20 cellular contexts compared by ENCODE assay signal in genomic region chr14:56197150-56197549, GRCh38.
A peak's percentile ranks its signal among the peaks of the same experiment; 100 is the strongest.
DNase-seq lines count a peak whose midpoint lies in the region; ATAC-seq, FAIRE-seq and TF ChIP-seq lines count a peak whose summit lies in the region.
"Had no signal": no experiment of that assay in that cellular context is flagged by ENCODE, and none has a peak within 500 bp of the region (broad histone marks: within the 10 kb centered on the region; RNA-seq: fewer than 3 reads in every experiment).

No MANE protein-coding gene starts in this region.

- H4K20me1 ChIP-seq in IMR-90 (ENCODE audit: insufficient read depth, low read length) (no peaks in the 10 kb centered on the region), K562 (replicated peaks; ENCODE audit: control insufficient read depth, insufficient read depth, low read length) (no peaks in the 10 kb centered on the region)

- H3K36me3 Mint-ChIP-seq in CD8-positive, alpha-beta memory T cell: no peaks in the 10 kb centered on the region
- H3K36me3 Mint-ChIP-seq: CD4-positive, alpha-beta memory T cell had no signal

- H3K9me3 ChIP-seq in A549 (peaks cover 5% of the 10 kb centered on the region; the same call in 1 of the 3 replicates), IMR-90 (ENCODE audit: control insufficient read depth, insufficient read depth, low read length) (no peaks in the 10 kb centered on the region), K562 (replicated peaks; ENCODE audit: control insufficient read depth, insufficient read depth, low read depth, low read length) (no peaks in the 10 kb centered on the region), sigmoid colon (no peaks in the 10 kb centered on the region)
- H3K9me3 ChIP-seq in CD8-positive, alpha-beta memory T cell (ENCODE audit: low read length): no peaks in the 10 kb centered on the region

- no peak for DNase-seq in A549 (ENCODE audit: low read depth in 1 of 2, low spot score in 1 of 2)
- DNase-seq in IMR-90: no peak
- no peak for DNase-seq in K562 (ENCODE audit: extremely low read depth in 1 of 4, low spot score in 3 of 4)
- DNase-seq in sigmoid colon: no peak
- DNase-seq in CD8-positive, alpha-beta memory T cell: no peak
- no peak for DNase-seq in OCI-M2 (lab: John Stamatoyannopoulos, UW; ENCODE audit: unreplicated experiment)
- DNase-seq: 8988T; ACHN; CD4-positive, alpha-beta memory T cell; COR-L47; DMS153; DMS79 treated with DMSO at 0.1 percent for 48 hours; GDM1; GM23248 had no signal

- peak overlapping the region; percentile 90 for H3K4ac ChIP-seq in IMR-90 (ENCODE audit: low read depth, low read length)

- BruUV-seq in IMR-90 (replicated peaks; lab: Mats Ljungman, UMichigan) (no TSS peak), K562 (replicated peaks; lab: Mats Ljungman, UMichigan) (no TSS peak)

- H4K8ac ChIP-seq in IMR-90 (ENCODE audit: low read depth in 2 of 2, low read length in 2 of 2): no peak overlapping the region; a peak in 1 of 4 replicates

- no peaks in the 10 kb centered on the region for H3K36me3 ChIP-seq in IMR-90 (ENCODE audit: control insufficient read depth, insufficient read depth, low read length)
- H3K36me3 ChIP-seq in K562 (ENCODE audit: control insufficient read depth, insufficient read depth, low read length): no peaks in the 10 kb centered on the region
- H3K36me3 ChIP-seq in sigmoid colon: no peaks in the 10 kb centered on the region
- no peaks in the 10 kb centered on the region for H3K36me3 ChIP-seq in CD8-positive, alpha-beta memory T cell (ENCODE audit: insufficient read depth, low read length)

- no peak overlapping the region for H2AK9ac ChIP-seq in IMR-90 (replicated peaks; ENCODE audit: low read depth, low read length, poor library complexity)

- ATAC-seq in A549 (no peak), IMR-90 (ENCODE audit: low read depth) (no peak), K562 (no peak), HG02798 (IDR thresholded peaks at IDR 0.05; ENCODE audit: poor library complexity, unreplicated experiment) (no peak), GM21367 (IDR thresholded peaks at IDR 0.05; ENCODE audit: unreplicated experiment) (no peak)
- ATAC-seq: HCT116 had no signal

- no peak overlapping the region for H3K27ac Mint-ChIP-seq in CD8-positive, alpha-beta memory T cell

- peak overlapping the region; percentile 64 for H3K18ac ChIP-seq in IMR-90 (ENCODE audit: low read depth, low read length)

- H3K4me3 ChIP-seq in A549 (no peak overlapping the region), IMR-90 (ENCODE audit: insufficient read depth, low read depth, low read length) (no peak overlapping the region), K562 (no peak overlapping the region), sigmoid colon (no peak overlapping the region)
- H3K4me3 ChIP-seq in CD8-positive, alpha-beta memory T cell (ENCODE audit: low read length): no peak overlapping the region
- H3K4me3 ChIP-seq: GM23248 had no signal

- H3K4me1 Mint-ChIP-seq in CD8-positive, alpha-beta memory T cell: peaks cover 19 to 25% (median 22%) of the 10 kb centered on the region in 3 donors

- peak overlapping the region; percentile 58 for H4K91ac ChIP-seq in IMR-90 (ENCODE audit: insufficient read depth, low read depth, low read length)

- H3K9ac ChIP-seq in IMR-90 (ENCODE audit: low read depth, low read length) (no peak overlapping the region), K562 (ENCODE audit: insufficient read depth in 1 of 2, low read depth in 2 of 2, low read length in 2 of 2) (no peak overlapping the region)
- H3K9ac ChIP-seq: GM23248 had no signal

- peak overlapping the region; percentile 62; the same call in 1 of the 2 replicates for H3K23ac ChIP-seq in IMR-90 (ENCODE audit: low read depth, low read length)

- WGBS in A549 (ENCODE audit: missing lambda C conversion rate): 100% methylated on average over 1 of the region's 1 CpG
- no CpG with 5 or more reads among the region's 1 CpG for WGBS in IMR-90 (ENCODE audit: extremely low coverage in 2 of 2, insufficient read length in 1 of 2), 2 experiments
- WGBS in K562 (ENCODE audit: insufficient coverage, low coverage, missing lambda C conversion rate): 100% methylated on average over 1 of the region's 1 CpG
- WGBS in sigmoid colon, 2 donors: 99% methylated on average over 1 of the region's 1 CpG

- H3K79me2 ChIP-seq in K562 (ENCODE audit: control insufficient read depth, insufficient read depth, low read length): no peaks in the 10 kb centered on the region

- peak overlapping the region; percentile 98 for H2BK20ac ChIP-seq in IMR-90 (ENCODE audit: low read depth, low read length)

- H3K27me3 Mint-ChIP-seq in CD8-positive, alpha-beta memory T cell: no peaks in the 10 kb centered on the region
- H3K27me3 Mint-ChIP-seq: CD4-positive, alpha-beta memory T cell had no signal

- no peak overlapping the region for H3K56ac ChIP-seq in IMR-90 (ENCODE audit: extremely low read depth, insufficient read depth, low read length)

- no peak overlapping the region for H2AFZ ChIP-seq in IMR-90 (replicated peaks; ENCODE audit: low read length, poor library complexity)
- H2AFZ ChIP-seq in K562 (ENCODE audit: low read depth, low read length): no peak overlapping the region
- H2AFZ ChIP-seq: GM23248 had no signal

- dilution Hi-C loops in IMR-90 (cut with HindIII; ENCODE audit: low sequenced_read_pairs, unreplicated experiment): no loop called here

- intact Hi-C loops in IMR-90 (cut with micrococcal nuclease) (loop anchor here (5.0 to 10.0 kb wide), 2 partner anchors 75 to 228 kb away; no protein-coding TSS in a partner anchor), K562 (cut with micrococcal nuclease) (no loop called here), sigmoid colon (cut with DNase I) (loop anchor here (5.0 kb wide), 1 partner anchor 80 kb away; the partner anchor contains the start of gene PELI2)

- H2AK5ac ChIP-seq in IMR-90 (ENCODE audit: low read depth, low read length): peak overlapping the region; percentile 89

- H2BK120ac ChIP-seq in IMR-90 (ENCODE audit: low read depth, low read length): peak overlapping the region; percentile 95; the same call in 1 of the 2 replicates

- TF ChIP-seq CTCF in A549 (IDR thresholded peaks at IDR 0.05) (no peak), IMR-90 (conservative IDR thresholded peaks at IDR 0.05; ENCODE audit: low read depth, low read length) (no peak), K562 (IDR thresholded peaks at IDR 0.05 in 2 of 3, conservative IDR thresholded peaks at IDR 0.05 in 1 of 3; ENCODE audit: insufficient read depth in 2 of 3, low read depth in 1 of 3, low read length in 3 of 3) (no peak), sigmoid colon (IDR thresholded peaks at IDR 0.05) (no peak)

- no peak overlapping the region for H3K4me3 Mint-ChIP-seq in CD8-positive, alpha-beta memory T cell

- POLR2A ChIA-PET in A549 (lab: Yijun Ruan, JAX) (no interaction called here), IMR-90 (lab: Charles Lee; ENCODE audit: unreplicated experiment) (no interaction called here), K562 (lab: Yijun Ruan, JAX) (interaction anchor here (0.6 kb wide), 2 partner anchors 11 to 22 kb away, joined by 3 read pairs; no protein-coding TSS in a partner anchor)
- POLR2A ChIA-PET in CD8-positive, alpha-beta memory T cell (lab: Charles Lee): no interaction called here

- no peaks in the 10 kb centered on the region for H3K9me3 Mint-ChIP-seq in CD8-positive, alpha-beta memory T cell
- H3K9me3 Mint-ChIP-seq: CD4-positive, alpha-beta memory T cell had no signal

- H4K5ac ChIP-seq in IMR-90 (ENCODE audit: low read depth, low read length): peak overlapping the region; percentile 73; the same call in 1 of the 2 replicates

- in situ Hi-C loops in IMR-90 (cut with MboI; ENCODE audit: low sequenced_read_pairs): no loop called here
- in situ Hi-C loops in K562 (cut with MboI): no loop called here

- CTCF ChIA-PET in A549 (lab: Yijun Ruan, JAX): interaction anchor here (1.8 kb wide), 1 partner anchor 25 kb away, joined by 4 read pairs; no protein-coding TSS in a partner anchor
- CTCF ChIA-PET in IMR-90 (lab: Yijun Ruan, JAX): no interaction called here
- CTCF ChIA-PET in K562 (lab: Yijun Ruan, JAX; ENCODE audit: low intra/inter-chr PET ratio): no interaction called here
- CTCF ChIA-PET in CD8-positive, alpha-beta memory T cell (lab: Charles Lee): no interaction called here

- H3K4me2 ChIP-seq in A549: no peak overlapping the region
- H3K4me2 ChIP-seq in IMR-90 (ENCODE audit: low read depth, low read length): no peak overlapping the region
- no peak overlapping the region for H3K4me2 ChIP-seq in K562 (ENCODE audit: insufficient read depth, low read length)

- H2BK5ac ChIP-seq in IMR-90 (ENCODE audit: low read depth, low read length, poor library complexity, severe bottlenecking): peak overlapping the region; percentile 3

- no peak for TF ChIP-seq POLR2A in A549 (IDR thresholded peaks at IDR 0.05; ENCODE audit: low read length)
- no peak for TF ChIP-seq POLR2A in IMR-90 (IDR thresholded peaks at IDR 0.05; ENCODE audit: low read depth, low read length)
- TF ChIP-seq POLR2A in K562 (conservative IDR thresholded peaks at IDR 0.05): no peak
- no peak for TF ChIP-seq POLR2A in sigmoid colon (IDR thresholded peaks at IDR 0.05)

- H2BK15ac ChIP-seq in IMR-90 (ENCODE audit: low read depth, low read length): peak overlapping the region; percentile 99; the same call in 2 of the 3 replicates

- H3K9me1 ChIP-seq in IMR-90 (ENCODE audit: insufficient read depth, low read length) (peaks cover 7% of the 10 kb centered on the region), K562 (ENCODE audit: control insufficient read depth, insufficient read depth, low read length) (no peaks in the 10 kb centered on the region)

- TF ChIP-seq EP300 in A549 (IDR thresholded peaks at IDR 0.05) (no peak), K562 (IDR thresholded peaks at IDR 0.05; ENCODE audit: low read length) (no peak), sigmoid colon (IDR thresholded peaks at IDR 0.05) (no peak)

- H3K27me3 ChIP-seq in IMR-90 (ENCODE audit: control insufficient read depth, insufficient read depth, low read length) (no peaks in the 10 kb centered on the region), K562 (ENCODE audit: control insufficient read depth in 2 of 2, insufficient read depth in 2 of 2, low read length in 2 of 2) (no peaks in the 10 kb centered on the region), sigmoid colon (no peaks in the 10 kb centered on the region)
- no peaks in the 10 kb centered on the region for H3K27me3 ChIP-seq in CD8-positive, alpha-beta memory T cell (ENCODE audit: insufficient read depth, low read length, poor library complexity, severe bottlenecking)

- H3K14ac ChIP-seq in IMR-90 (replicated peaks; ENCODE audit: low read depth, low read length): no peak overlapping the region

- peaks cover 36% of the 10 kb centered on the region for H3K4me1 ChIP-seq in A549
- H3K4me1 ChIP-seq in IMR-90 (ENCODE audit: control insufficient read depth, insufficient read depth, low read length): peaks cover 18% of the 10 kb centered on the region
- peaks cover 0 to 32% of the 10 kb centered on the region in 2 experiments; a peak in 4 of 5 replicates for H3K4me1 ChIP-seq in K562 (replicated peaks in 1 of 2; ENCODE audit: control insufficient read depth in 2 of 2, insufficient read depth in 2 of 2, low read length in 2 of 2)
- H3K4me1 ChIP-seq in sigmoid colon: peaks cover 0 to 71% (median 35%) of the 10 kb centered on the region in 4 donors
- H3K4me1 ChIP-seq in CD8-positive, alpha-beta memory T cell (ENCODE audit: insufficient read depth, low read length): peaks cover 25% of the 10 kb centered on the region

- H3K27ac ChIP-seq in A549 (peak overlapping the region in 1 of 2 experiments; percentile 45; a peak in 3 of 6 replicates), IMR-90 (ENCODE audit: insufficient read depth, low read length) (peak overlapping the region; percentile 23; the same call in 1 of the 2 replicates), K562 (ENCODE audit: extremely low read depth, low read depth, low read length) (no peak overlapping the region), sigmoid colon (peak overlapping the region in 3 of 4 donors; percentile 36 to 82 (median 42))
- H3K27ac ChIP-seq in CD8-positive, alpha-beta memory T cell (ENCODE audit: low read depth, low read length): no peak overlapping the region
- H3K27ac ChIP-seq: C4-2B, GM23248 had no signal

- no peak for FAIRE-seq in A549 (lab: Jason Lieb, UNC)
- no peak for FAIRE-seq in K562 (lab: Jason Lieb, UNC)
- FAIRE-seq: GM12892, H54 had no signal

- TF ChIP-seq RAD21 in A549 (conservative IDR thresholded peaks at IDR 0.05 in 1 of 2, IDR thresholded peaks at IDR 0.05 in 1 of 2) (no peak), IMR-90 (IDR thresholded peaks at IDR 0.05; ENCODE audit: low read length) (no peak), K562 (CRISPR knock-in tag; conservative IDR thresholded peaks at IDR 0.05 in 1 of 2, IDR thresholded peaks at IDR 0.05 in 1 of 2) (no peak)

- peaks cover 25 to 50% of the 10 kb centered on the region in 2 experiments for H3K79me1 ChIP-seq in IMR-90 (ENCODE audit: low read depth in 1 of 2, low read length in 2 of 2)

Comparison
In these comparisons a context has a peak if more than half of its experiments do, and no peak if none do; other contexts are left out.
1. H3K27ac ChIP-seq: peak in IMR-90 (single experiment) and sigmoid colon (3 of 4); none in K562 (single experiment) and CD8-positive, alpha-beta memory T cell (single experiment).
2. Of the 35 proteins assayed by ChIP-seq in both K562 and A549: peak only in K562: none; only in A549: MAFK; in both: none; in neither: 34.